Comparison of ENCODE assay signal across 9 cellular contexts in genomic region chr7:53771701-53772100, GRCh38.
"Had no signal": no experiment of that assay in that cellular context is flagged by ENCODE, and none has a peak within 500 bp of the region (broad histone marks: within the 10 kb centered on the region; RNA-seq: fewer than 3 reads in every experiment).

No MANE protein-coding gene starts in this region.

- H3K9ac ChIP-seq: GM23248 had no signal

- H3K27ac ChIP-seq: GM23248 had no signal

- DNase-seq: GM23248, GOT3, H7, H9, HCEC 1CT, HFFc6 had no signal

- H3K4me2 ChIP-seq: GM23338 had no signal

- H3K36me3 ChIP-seq: HAP-1 had no signal

- H3K4me1 ChIP-seq: HAP-1 had no signal

- H2AFZ ChIP-seq: GM23248, GM23338 had no signal

- ATAC-seq: GM23338, HCT116 had no signal

- H3K4me3 ChIP-seq: GM23248, GM23338, HAP-1 had no signal

- H3K9me3 ChIP-seq: HAP-1 had no signal
